1 cellular context compared by ENCODE assay signal in genomic region chr1:155324717-155325595, GRCh38.
TF ChIP-seq lines count a peak whose summit lies in the region.

No MANE protein-coding gene starts in this region.

TF ChIP-seq in HEK293, 187 proteins besides CTCF, POLR2A, EP300 and RAD21 (continued from another document):
- TF ChIP-seq PRDM6 (tag by site-specific recombination; IDR thresholded peaks at IDR 0.05): no peak
- TF ChIP-seq PRDM1 (tag by site-specific recombination; IDR thresholded peaks at IDR 0.05): peak; percentile 47; the same call in 1 of the 2 replicates
- TF ChIP-seq ZNF24 (tag by site-specific recombination; IDR thresholded peaks at IDR 0.05): 0 out of 2 replicates have a peak, but pooled peaks have one; percentile 41
- no peak for TF ChIP-seq ZNF302 (tag by site-specific recombination; IDR thresholded peaks at IDR 0.05; ENCODE audit: low read depth)
- peak; percentile 4; the same call in 1 of the 2 replicates for TF ChIP-seq ZBTB17 (tag by site-specific recombination; IDR thresholded peaks at IDR 0.05)
- TF ChIP-seq ZNF366 (tag by site-specific recombination; conservative IDR thresholded peaks at IDR 0.05): peak; percentile 51
- TF ChIP-seq ZNF677 (tag by site-specific recombination; IDR thresholded peaks at IDR 0.05): no peak
- TF ChIP-seq ZSCAN16 (tag by site-specific recombination; IDR thresholded peaks at IDR 0.05): no peak
- TF ChIP-seq ZNF629 (tag by site-specific recombination; IDR thresholded peaks at IDR 0.05): 0 out of 2 replicates have a peak, but pooled peaks have one; percentile 8
- peak; percentile 41; the same call in 1 of the 2 replicates for TF ChIP-seq KLF7 (tag by site-specific recombination; IDR thresholded peaks at IDR 0.05; ENCODE audit: borderline replicate concordance)
- TF ChIP-seq ZNF768 (tag by site-specific recombination; IDR thresholded peaks at IDR 0.05): no peak
- peak; percentile 29; the same call in 1 of the 2 replicates for TF ChIP-seq ZNF777 (tag by site-specific recombination; IDR thresholded peaks at IDR 0.05; ENCODE audit: borderline replicate concordance)
- no peak for TF ChIP-seq TCF7L2 (IDR thresholded peaks at IDR 0.05; ENCODE audit: borderline replicate concordance, low read depth, low read length)
- TF ChIP-seq REST (tag by site-specific recombination; IDR thresholded peaks at IDR 0.05): peak; percentile 40; the same call in 1 of the 2 replicates
- TF ChIP-seq GLIS2 (tag by site-specific recombination; IDR thresholded peaks at IDR 0.05): peak; percentile 96
- peak; percentile 88 for TF ChIP-seq HIC1 (tag by site-specific recombination; IDR thresholded peaks at IDR 0.05)
- no peak for TF ChIP-seq INSM2 (tag by site-specific recombination; IDR thresholded peaks at IDR 0.05)
- TF ChIP-seq ZNF10 (tag by site-specific recombination; IDR thresholded peaks at IDR 0.05): peak; percentile 92
- no peak for TF ChIP-seq KLF16 (tag by site-specific recombination; IDR thresholded peaks at IDR 0.05)
- peak; percentile 92 for TF ChIP-seq IKZF3 (tag by site-specific recombination; IDR thresholded peaks at IDR 0.05)
- TF ChIP-seq ZNF513 (tag by site-specific recombination; IDR thresholded peaks at IDR 0.05): no peak
- peak; percentile 44 for TF ChIP-seq ZBTB26 (tag by site-specific recombination; optimal IDR thresholded peaks at IDR 0.05)
- 0 out of 2 replicates have a peak, but pooled peaks have one; percentile 14 for TF ChIP-seq ZNF843 (tag by site-specific recombination; IDR thresholded peaks at IDR 0.05)
- no peak for TF ChIP-seq ZNF837 (tag by site-specific recombination; IDR thresholded peaks at IDR 0.05)
- no peak for TF ChIP-seq ZNF555 (tag by site-specific recombination; conservative IDR thresholded peaks at IDR 0.05)
- TF ChIP-seq SP2 (tag by site-specific recombination; IDR thresholded peaks at IDR 0.05): peak; percentile 10; the same call in 1 of the 2 replicates
- TF ChIP-seq PATZ1 (tag by site-specific recombination; IDR thresholded peaks at IDR 0.05): peak; percentile 76
- TF ChIP-seq ZBTB8A (tag by site-specific recombination; IDR thresholded peaks at IDR 0.05): peak; percentile 92
- TF ChIP-seq ZNF324 (tag by site-specific recombination; IDR thresholded peaks at IDR 0.05): 0 out of 2 replicates have a peak, but pooled peaks have one; percentile 29
- no peak for TF ChIP-seq AEBP2 (tag by site-specific recombination; IDR thresholded peaks at IDR 0.05; ENCODE audit: borderline replicate concordance)
- peak; percentile 10; the same call in 1 of the 2 replicates for TF ChIP-seq ZXDB (tag by site-specific recombination; IDR thresholded peaks at IDR 0.05)
- TF ChIP-seq ZNF292 (tag by site-specific recombination; IDR thresholded peaks at IDR 0.05; ENCODE audit: borderline replicate concordance, low read depth): 0 out of 2 replicates have a peak, but pooled peaks have one; percentile 2
- TF ChIP-seq ZNF449 (tag by site-specific recombination; IDR thresholded peaks at IDR 0.05): 0 out of 2 replicates have a peak, but pooled peaks have one; percentile 25
- no peak for TF ChIP-seq ZNF549 (tag by site-specific recombination; IDR thresholded peaks at IDR 0.05)
- peak; percentile 78 for TF ChIP-seq ZIC2 (tag by site-specific recombination; IDR thresholded peaks at IDR 0.05)
- TF ChIP-seq WT1 (tag by site-specific recombination; IDR thresholded peaks at IDR 0.05): peak; percentile 56; the same call in 1 of the 2 replicates
- TF ChIP-seq KLF9 (tag by site-specific recombination; IDR thresholded peaks at IDR 0.05; ENCODE audit: low read depth): peak; percentile 71; the same call in 1 of the 2 replicates
- no peak for TF ChIP-seq YY2 (tag by site-specific recombination; IDR thresholded peaks at IDR 0.05)
